In the genomic region with DNA sequence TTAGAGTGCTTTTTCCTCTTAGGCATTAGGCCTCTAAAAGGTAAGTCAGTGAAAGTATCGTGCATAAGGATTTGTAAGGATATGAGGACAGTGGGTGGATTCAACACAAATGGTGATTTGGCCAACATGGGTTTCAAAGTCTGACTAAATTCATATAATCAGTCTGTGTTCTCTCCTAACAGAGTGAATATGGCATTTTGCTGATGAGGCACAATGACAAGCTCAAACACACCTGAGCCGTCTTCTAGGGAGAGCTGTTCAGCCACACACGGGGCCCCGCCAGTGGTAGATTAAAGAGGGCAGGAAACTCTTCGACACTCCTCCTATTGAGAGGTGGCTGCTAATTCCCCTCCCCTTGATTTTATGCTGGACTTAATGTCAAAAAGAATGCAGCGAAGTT, we compare ENCODE assay signal across 10 cellular contexts. TPM values are rescaled to one million over a fixed set of nuclear protein-coding genes. Genes with fewer than 3 reads are reported as not detected.
"Had no signal": no experiment of that assay in that cellular context is flagged by ENCODE, and none has a peak within 500 bp of the region (broad histone marks: within the 10 kb centered on the region; RNA-seq: fewer than 3 reads in every experiment).

No MANE protein-coding gene starts in this region.

- H3K27ac ChIP-seq: GM23248 had no signal

- H2AFZ ChIP-seq: GM23248 had no signal

- FAIRE-seq: H54, HTR-8/SVneo had no signal

- H3K4me3 ChIP-seq: GM23248 had no signal

- DNase-seq: GM23248, GOT3, H9, HCEC 1CT, Kasumi-1, KG1 had no signal

- H3K9ac ChIP-seq: GM23248 had no signal

RNA-seq across cellular contexts. Expression of a gene that starts 59.5 kb away (rescaled TPM):
- total RNA-seq: GM23248, HT-29 had no signal
- polyA plus RNA-seq: GM23248, IgD-negative memory B cell had no signal
